ENCODE assay signal across 2 cellular contexts in genomic region chr22:46250783-46251125, GRCh38.
TF ChIP-seq lines count a peak whose summit lies in the region.

No MANE protein-coding gene starts in this region.

TF ChIP-seq in K562, 482 proteins besides CTCF, POLR2A, EP300 and RAD21 (continued from another document):
- TF ChIP-seq UBTF (IDR thresholded peaks at IDR 0.05; ENCODE audit: borderline replicate concordance in 1 of 2, low read depth in 2 of 2, low read length in 2 of 2) = 0 out of 4 replicates have a peak, but pooled peaks of 1 of the 2 experiments have one; percentile 12

TF ChIP-seq in HepG2, 621 proteins besides CTCF, POLR2A, EP300 and RAD21 (continued from another document and continues in another):
- TF ChIP-seq ZNF503 (CRISPR knock-in tag; IDR thresholded peaks at IDR 0.05) = 0 out of 2 replicates have a peak, but pooled peaks have one; percentile 14
- TF ChIP-seq HNRNPL (IDR thresholded peaks at IDR 0.05; ENCODE audit: low read depth, low read length) = 0 out of 2 replicates have a peak, but pooled peaks have one; percentile 21
- TF ChIP-seq ZNF75D (CRISPR knock-in tag; IDR thresholded peaks at IDR 0.05; ENCODE audit: borderline replicate concordance) = no peak
- no peak for TF ChIP-seq IKZF5 (CRISPR knock-in tag; IDR thresholded peaks at IDR 0.05)
- no peak for TF ChIP-seq STAG1 (CRISPR knock-in tag; IDR thresholded peaks at IDR 0.05)
- no peak for TF ChIP-seq ZHX2 (IDR thresholded peaks at IDR 0.05; ENCODE audit: low read depth)
- TF ChIP-seq ZHX2 (CRISPR knock-in tag; IDR thresholded peaks at IDR 0.05; ENCODE audit: borderline replicate concordance) = no peak
- TF ChIP-seq ZFP91 (CRISPR knock-in tag; IDR thresholded peaks at IDR 0.05; ENCODE audit: borderline replicate concordance) = 0 out of 2 replicates have a peak, but pooled peaks have one; percentile 7
- 0 out of 2 replicates have a peak, but pooled peaks have one; percentile 6 for TF ChIP-seq HOXA5 (CRISPR knock-in tag; IDR thresholded peaks at IDR 0.05)
- TF ChIP-seq RFX3 (CRISPR knock-in tag; IDR thresholded peaks at IDR 0.05) = no peak
- no peak for TF ChIP-seq ZNF441 (CRISPR knock-in tag; IDR thresholded peaks at IDR 0.05; ENCODE audit: borderline replicate concordance)
- no peak for TF ChIP-seq TFE3 (CRISPR knock-in tag; IDR thresholded peaks at IDR 0.05)
- TF ChIP-seq ZNF142 (CRISPR knock-in tag; IDR thresholded peaks at IDR 0.05) = no peak
- TF ChIP-seq ASH2L (IDR thresholded peaks at IDR 0.05; ENCODE audit: insufficient read length, low read depth, low read length) = no peak
- TF ChIP-seq ZNF891 (CRISPR knock-in tag; IDR thresholded peaks at IDR 0.05) = 0 out of 2 replicates have a peak, but pooled peaks have one; percentile 20
- TF ChIP-seq SP4 (CRISPR knock-in tag; IDR thresholded peaks at IDR 0.05) = no peak
- TF ChIP-seq LCORL (IDR thresholded peaks at IDR 0.05) = no peak
- TF ChIP-seq LCORL (CRISPR knock-in tag; IDR thresholded peaks at IDR 0.05) = 0 out of 2 replicates have a peak, but pooled peaks have one; percentile 10
- no peak for TF ChIP-seq NFIB (CRISPR knock-in tag; IDR thresholded peaks at IDR 0.05; ENCODE audit: borderline replicate concordance)
- TF ChIP-seq SKI (IDR thresholded peaks at IDR 0.05; ENCODE audit: partially characterized antibody) = no peak
- no peak for TF ChIP-seq ZC3H13 (CRISPR knock-in tag; IDR thresholded peaks at IDR 0.05)
- 0 out of 2 replicates have a peak, but pooled peaks have one; percentile 18 for TF ChIP-seq MLX (CRISPR knock-in tag; IDR thresholded peaks at IDR 0.05)
- TF ChIP-seq ZNF800 (CRISPR knock-in tag; IDR thresholded peaks at IDR 0.05) = 0 out of 2 replicates have a peak, but pooled peaks have one; percentile 69
- TF ChIP-seq CAMTA2 (CRISPR knock-in tag; IDR thresholded peaks at IDR 0.05; ENCODE audit: borderline replicate concordance) = no peak
- TF ChIP-seq ZGPAT (CRISPR knock-in tag; IDR thresholded peaks at IDR 0.05) = no peak
- no peak for TF ChIP-seq ZBTB21 (CRISPR knock-in tag; IDR thresholded peaks at IDR 0.05)
- no peak for TF ChIP-seq SIX4 (CRISPR knock-in tag; IDR thresholded peaks at IDR 0.05)
- TF ChIP-seq BHLHE40 (IDR thresholded peaks at IDR 0.05; ENCODE audit: low read length) = no peak
- TF ChIP-seq ZNF605 (CRISPR knock-in tag; IDR thresholded peaks at IDR 0.05) = peak; percentile 86; the same call in 1 of the 2 replicates
- TF ChIP-seq ZNF414 (CRISPR knock-in tag; IDR thresholded peaks at IDR 0.05) = peak; percentile 40; the same call in 1 of the 2 replicates
